In the genomic region with DNA sequence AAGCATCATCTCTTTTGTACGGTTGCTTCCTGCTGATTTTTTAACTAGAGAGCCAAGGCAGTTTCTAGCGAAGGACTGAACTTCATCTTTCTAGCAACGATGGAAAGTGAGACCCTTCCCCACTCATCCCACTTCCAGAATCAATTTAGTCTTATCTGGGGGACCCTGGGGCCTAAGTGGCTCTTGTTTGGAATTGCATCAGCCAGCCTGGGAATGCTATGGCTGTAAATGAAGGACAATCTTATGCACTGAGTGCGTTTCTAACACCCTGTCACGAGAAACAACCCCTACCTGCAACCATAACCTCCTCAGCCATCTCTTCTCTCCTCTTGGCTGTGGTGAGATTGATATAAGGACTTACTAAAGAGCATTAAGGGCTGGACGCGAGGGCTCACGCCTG, we compare ENCODE assay signal across 30 cellular contexts.
"Had no signal": no experiment of that assay in that cellular context is flagged by ENCODE, and none has a peak within 500 bp of the region (broad histone marks: within the 10 kb centered on the region; RNA-seq: fewer than 3 reads in every experiment).

No MANE protein-coding gene starts in this region.

- H3K9me3 ChIP-seq: ovary, psoas muscle, sigmoid colon, suprapubic skin, transverse colon had no signal

- H3K4me3 ChIP-seq: coronary artery, esophagus squamous epithelium, heart right ventricle, lower lobe of right lung, ovary, psoas muscle, sigmoid colon, spleen, suprapubic skin, transverse colon, upper lobe of right lung, uterus had no signal

- H3K4me1 ChIP-seq: esophagus squamous epithelium, lower lobe of right lung, psoas muscle, sigmoid colon, spleen, suprapubic skin, transverse colon, upper lobe of right lung, uterus had no signal

- H3K9me3 Mint-ChIP-seq: stimulated activated naive B cell treated with anti-CD40 and anti-IgM and Interleukin-4, amounts not matched to agents 10 μg/mL and 1 μg/mL and 100 μg/mL, for 72 hours had no signal

- FAIRE-seq: endothelial cell of umbilical vein, islet of Langerhans had no signal

- ATAC-seq: heart right ventricle; left colon; left ventricle myocardium superior; lower lobe of right lung; naive thymus-derived CD4-positive, alpha-beta T cell; psoas muscle; right cardiac atrium; stimulated activated naive B cell treated with anti-CD40 and anti-IgM and Interleukin-4, amounts not matched to agents 10 μg/mL and 1 μg/mL and 100 μg/mL, for 72 hours; upper lobe of right lung had no signal

- H3K36me3 ChIP-seq: esophagus squamous epithelium, heart right ventricle, lower lobe of right lung, ovary, sigmoid colon, spleen, suprapubic skin, transverse colon, upper lobe of right lung, uterus had no signal

- H3K4me3 Mint-ChIP-seq: naive thymus-derived CD4-positive, alpha-beta T cell; nephron; stimulated activated naive B cell treated with anti-CD40 and anti-IgM and Interleukin-4, amounts not matched to agents 10 μg/mL and 1 μg/mL and 100 μg/mL, for 72 hours; stimulated activated naive CD8-positive, alpha-beta T cell treated with anti-CD3 and anti-CD28 coated beads, Interleukin-15, Interleukin-2, amounts not matched to agents 100 ng/mL and 50 ng/mL, for 24 hours had no signal

- H3K27me3 ChIP-seq: esophagus squamous epithelium, heart right ventricle, ovary, sigmoid colon, suprapubic skin, transverse colon, upper lobe of right lung, uterus had no signal

- DNase-seq: dermis blood vessel endothelial cell; effector memory CD4-positive, alpha-beta T cell; esophagus squamous epithelium; foreskin melanocyte; glutamatergic neuron; heart right ventricle; hippocampal formation; kidney glomerular epithelial cell; left colon; left ventricle myocardium superior; lower lobe of right lung; midbrain; naive thymus-derived CD4-positive, alpha-beta T cell; occipital lobe; ovary; posterior cingulate gyrus; psoas muscle; right cardiac atrium; sigmoid colon; spleen; stimulated activated naive B cell treated with anti-CD40 and anti-IgM and Interleukin-4, amounts not matched to agents 10 μg/mL and 1 μg/mL and 100 μg/mL, for 72 hours; transverse colon; upper lobe of right lung; uterus had no signal

- H3K27ac Mint-ChIP-seq: naive thymus-derived CD4-positive, alpha-beta T cell; stimulated activated naive B cell treated with anti-CD40 and anti-IgM and Interleukin-4, amounts not matched to agents 10 μg/mL and 1 μg/mL and 100 μg/mL, for 72 hours; stimulated activated naive CD8-positive, alpha-beta T cell treated with anti-CD3 and anti-CD28 coated beads, Interleukin-15, Interleukin-2, amounts not matched to agents 100 ng/mL and 50 ng/mL, for 24 hours had no signal

- H3K4me1 Mint-ChIP-seq: naive thymus-derived CD4-positive, alpha-beta T cell; stimulated activated naive B cell treated with anti-CD40 and anti-IgM and Interleukin-4, amounts not matched to agents 10 μg/mL and 1 μg/mL and 100 μg/mL, for 72 hours had no signal

- H3K27ac ChIP-seq: coronary artery, esophagus squamous epithelium, heart right ventricle, lower lobe of right lung, ovary, psoas muscle, sigmoid colon, spleen, suprapubic skin, transverse colon, upper lobe of right lung, uterus had no signal

- H3K36me3 Mint-ChIP-seq: stimulated activated naive B cell treated with anti-CD40 and anti-IgM and Interleukin-4, amounts not matched to agents 10 μg/mL and 1 μg/mL and 100 μg/mL, for 72 hours had no signal
